ENCODE assay signal across 9 cellular contexts in the genomic region with DNA sequence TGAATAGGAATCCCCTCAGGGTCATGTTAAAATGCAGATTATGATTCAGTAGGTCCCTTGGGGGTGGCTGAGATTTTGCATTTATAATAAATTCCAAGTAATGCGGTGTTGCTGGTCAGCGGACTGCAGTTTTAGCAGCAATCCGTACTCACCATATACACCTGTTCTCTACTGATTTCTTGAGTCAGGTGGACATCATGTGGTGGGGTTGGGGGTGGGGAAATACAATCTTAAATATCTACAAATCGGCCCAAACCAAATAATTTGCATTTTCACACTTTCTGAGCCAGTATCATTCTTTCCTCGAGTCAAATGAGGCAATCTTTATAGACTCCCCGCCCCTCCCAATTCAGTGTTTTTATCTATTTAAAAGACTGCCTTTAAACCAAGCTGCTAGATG. TPM values are rescaled to one million over a fixed set of nuclear protein-coding genes. Genes with fewer than 3 reads are reported as not detected.
DNase-seq lines count a peak whose midpoint lies in the region; ATAC-seq and TF ChIP-seq lines count a peak whose summit lies in the region.
"Had no signal": no experiment of that assay in that cellular context is flagged by ENCODE, and none has a peak within 500 bp of the region (broad histone marks: within the 10 kb centered on the region; RNA-seq: fewer than 3 reads in every experiment).

No MANE protein-coding gene starts in this region.

- peak overlapping the region in 1 of 12 donors; percentile 94 for H3K27ac ChIP-seq in heart left ventricle
- H3K27ac ChIP-seq in right lobe of liver = no peak overlapping the region
- H3K27ac ChIP-seq in upper lobe of left lung = peak overlapping the region in 2 of 4 donors; percentile 82 to 83

- intact Hi-C loops in heart left ventricle (cut with DNase I) = loop anchor here in 9 of 10 donors (5.0 to 10.0 kb wide), 6 partner anchors 168 to 442 kb away; partner anchors contain the start of gene PTPN21 (in 2 of the 9)
- intact Hi-C loops in left cardiac atrium (cut with DNase I) = loop anchor here in 1 of 2 donors (5.0 to 10.0 kb wide), 2 partner anchors 176 to 442 kb away; partner anchors contain the start of gene ZC3H14
- intact Hi-C loops in right lobe of liver (cut with DNase I) = no loop called here

- 53 to 61% (median 60%) methylated on average over 6 of the region's 6 CpGs for WGBS in heart left ventricle, 4 donors
- WGBS in right lobe of liver (ENCODE audit: insufficient coverage, low coverage, low lambda C conversion rate, missing lambda C conversion rate) = 53% methylated on average over 6 of the region's 6 CpGs
- 59 to 67% methylated on average over 6 of the region's 6 CpGs for WGBS in upper lobe of left lung, 2 donors

- H3K4me3 ChIP-seq in heart left ventricle (peak overlapping the region in 11 of 12 donors; percentile 59 to 97 (median 80)), adipocyte (ENCODE audit: low read length) (peak overlapping the region; percentile 92), right lobe of liver (peak overlapping the region in 2 of 3 donors; percentile 95), upper lobe of left lung (peak overlapping the region in 3 of 4 donors; percentile 70 to 98 (median 93))

- H3K27me3 ChIP-seq in heart left ventricle = no peaks in the 10 kb centered on the region
- peaks cover 2% of the 10 kb centered on the region for H3K27me3 ChIP-seq in adipocyte (replicated peaks; ENCODE audit: control insufficient read depth, insufficient read depth, low read length)
- no peaks in the 10 kb centered on the region for H3K27me3 ChIP-seq in right lobe of liver
- H3K27me3 ChIP-seq in upper lobe of left lung = no peaks in the 10 kb centered on the region

- TF ChIP-seq CTCF in heart left ventricle (IDR thresholded peaks at IDR 0.05) (no peak), right lobe of liver (IDR thresholded peaks at IDR 0.05) (no peak), upper lobe of left lung (IDR thresholded peaks at IDR 0.05) (no peak)

- TF ChIP-seq EP300 in upper lobe of left lung (IDR thresholded peaks at IDR 0.05) = no peak

- ATAC-seq in heart left ventricle (no peak), left cardiac atrium (no peak), right lobe of liver (no peak), upper lobe of left lung (ENCODE audit: low FRiP score in 2 of 2) (no peak)

- no peaks in the 10 kb centered on the region for H3K9me3 ChIP-seq in heart left ventricle
- no peaks in the 10 kb centered on the region for H3K9me3 ChIP-seq in adipocyte (ENCODE audit: control insufficient read depth, low read length)
- no peaks in the 10 kb centered on the region for H3K9me3 ChIP-seq in right lobe of liver
- no peaks in the 10 kb centered on the region for H3K9me3 ChIP-seq in upper lobe of left lung

- H3K4me1 ChIP-seq in heart left ventricle = peaks cover 0 to 21% (median 12%) of the 10 kb centered on the region in 12 donors
- peaks cover 26% of the 10 kb centered on the region for H3K4me1 ChIP-seq in adipocyte (ENCODE audit: control insufficient read depth, insufficient read depth, low read length)
- peaks cover 0 to 6% (median 3%) of the 10 kb centered on the region in 4 donors for H3K4me1 ChIP-seq in right lobe of liver
- H3K4me1 ChIP-seq in upper lobe of left lung = peaks cover 4 to 12% (median 9%) of the 10 kb centered on the region in 4 donors

- no peak for DNase-seq in heart left ventricle
- no peak for DNase-seq in left cardiac atrium
- peak; percentile 8 for DNase-seq in adipocyte (ENCODE audit: low read depth)
- DNase-seq in right lobe of liver = no peak
- DNase-seq in upper lobe of left lung = no peak
- DNase-seq in AG08395 (ENCODE audit: low spot score) = no peak
- DNase-seq in iPS-NIHi11 (ENCODE audit: low spot score) = no peak
- DNase-seq in ACHN = no peak
- DNase-seq: EL had no signal

- peak overlapping the region; percentile 86 for H3K9ac ChIP-seq in adipocyte (ENCODE audit: low read length)

- peaks cover 0 to 2% (median 0%) of the 10 kb centered on the region in 9 donors for H3K36me3 ChIP-seq in heart left ventricle
- no peaks in the 10 kb centered on the region for H3K36me3 ChIP-seq in adipocyte (ENCODE audit: control insufficient read depth, insufficient read depth, low read length, severe bottlenecking)
- no peaks in the 10 kb centered on the region for H3K36me3 ChIP-seq in right lobe of liver
- no peaks in the 10 kb centered on the region for H3K36me3 ChIP-seq in upper lobe of left lung

- in situ Hi-C loops in ACHN (cut with HindIII; ENCODE audit: low pct_ligation_motif_present, low pct_unique_long_range_greater_than_20kb, low sequenced_read_pairs) = no loop called here

- no peak for TF ChIP-seq POLR2A in heart left ventricle (IDR thresholded peaks at IDR 0.05)
- TF ChIP-seq POLR2A in right lobe of liver (IDR thresholded peaks at IDR 0.05) = no peak
- TF ChIP-seq POLR2A in upper lobe of left lung (IDR thresholded peaks at IDR 0.05) = no peak

RNA-seq across cellular contexts. Expression of gene SPATA7, which starts 0.9 kb away (rescaled TPM):
- 10 to 100 TPM in 4 of 9 donors, 1 to 10 TPM in 5; 5.5 to 15.1 (median 9.2) TPM for total RNA-seq in heart left ventricle
- polyA plus RNA-seq in heart left ventricle = 1 to 10 TPM; 3.1 to 4.6 TPM
- total RNA-seq in left cardiac atrium = 10 to 100 TPM in 1 of 2 donors, 1 to 10 TPM in 1; 6.3 to 10.8 TPM
- 10 to 100 TPM in 1 of 6 experiments, 1 to 10 TPM in 5; 3.3 to 10.2 (median 5.6) TPM for total RNA-seq in right lobe of liver
- total RNA-seq in upper lobe of left lung = 10 to 100 TPM in 3 of 6 donors, 1 to 10 TPM in 3; 6.2 to 27.2 (median 11.0) TPM

Comparison
In these comparisons a context has a peak if more than half of its experiments do, and no peak if none do; other contexts are left out.
1. intact Hi-C loops: an anchor here in heart left ventricle (5.0 to 10.0 kb wide); none called in right lobe of liver.